Comparison of ENCODE assay signal across 1 cellular context in the genomic region with DNA sequence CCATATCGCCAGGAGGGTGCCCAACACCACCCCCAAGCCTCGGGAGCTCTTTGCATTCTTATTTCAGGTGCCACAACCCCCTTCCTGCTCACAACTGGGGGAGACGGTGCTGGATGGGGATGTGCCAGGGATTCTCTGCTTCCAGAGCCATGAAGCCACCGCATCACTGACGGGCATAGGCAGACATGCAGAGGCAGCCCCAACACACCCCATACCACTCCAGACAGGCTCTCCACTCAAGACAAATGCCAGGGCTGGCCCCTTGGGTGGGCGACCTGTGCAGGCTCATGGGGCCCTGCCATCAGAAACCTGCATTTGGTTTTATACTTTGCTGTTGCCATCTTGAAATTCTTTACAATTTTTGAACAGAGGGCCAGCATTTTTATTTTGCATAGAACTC.
TF ChIP-seq lines count a peak whose summit lies in the region.

No MANE protein-coding gene starts in this region.

TF ChIP-seq in HepG2, 621 proteins besides CTCF, POLR2A, EP300 and RAD21 (continued from another document):
- TF ChIP-seq ZNF780A (CRISPR knock-in tag; IDR thresholded peaks at IDR 0.05) (no peak), KLF16 (CRISPR knock-in tag; IDR thresholded peaks at IDR 0.05) (no peak), AHR (CRISPR knock-in tag; IDR thresholded peaks at IDR 0.05) (no peak), HMGA1 (CRISPR knock-in tag; conservative IDR thresholded peaks at IDR 0.05) (no peak), ZBTB38 (CRISPR knock-in tag; IDR thresholded peaks at IDR 0.05) (no peak), MAFF (IDR thresholded peaks at IDR 0.05; ENCODE audit: low read depth, low read length) (no peak)
